8 cellular contexts compared by ENCODE assay signal in genomic region chr18:13726228-13726971, GRCh38. TPM values are rescaled to one million over a fixed set of nuclear protein-coding genes. Genes with fewer than 3 reads are reported as not detected.
DNase-seq lines count a peak whose midpoint lies in the region; ATAC-seq and TF ChIP-seq lines count a peak whose summit lies in the region.

A gene with protein sequence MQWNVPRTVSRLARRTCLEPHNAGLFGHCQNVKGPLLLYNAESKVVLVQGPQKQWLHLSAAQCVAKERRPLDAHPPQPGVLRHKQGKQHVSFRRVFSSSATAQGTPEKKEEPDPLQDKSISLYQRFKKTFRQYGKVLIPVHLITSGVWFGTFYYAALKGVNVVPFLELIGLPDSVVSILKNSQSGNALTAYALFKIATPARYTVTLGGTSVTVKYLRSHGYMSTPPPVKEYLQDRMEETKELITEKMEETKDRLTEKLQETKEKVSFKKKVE (minus strand): TSS chr18:13726558. CDS start chr18:13682077, 44,481 bp downstream.
TSS of gene RNMT (plus strand) at chr18:13726673. CDS start at chr18:13731518, 4,845 bp downstream.

- H3K27ac Mint-ChIP-seq in naive B cell = peak within 1 kb of the TSS; percentile 86 to 100 (median 100)
- H3K27ac Mint-ChIP-seq in stimulated activated memory B cell treated with anti-CD40 and anti-IgM and Interleukin-4, amounts not matched to agents 10 μg/mL and 1 μg/mL and 100 μg/mL, for 72 hours = peak within 1 kb of the TSS; percentile 97

- TF ChIP-seq CTCF in DOHH2 (IDR thresholded peaks at IDR 0.05; ENCODE audit: low read depth, low read length, poor library complexity, severe bottlenecking) = peak; percentile 28

- peaks cover 0 to 2% of the 10 kb centered on the region in 2 donors for H3K36me3 Mint-ChIP-seq in naive B cell
- H3K36me3 Mint-ChIP-seq in stimulated activated memory B cell treated with anti-CD40 and anti-IgM and Interleukin-4, amounts not matched to agents 10 μg/mL and 1 μg/mL and 100 μg/mL, for 72 hours = peaks cover 2% of the 10 kb centered on the region

- peaks cover 30 to 56% (median 54%) of the 10 kb centered on the region in 3 donors for H3K4me1 Mint-ChIP-seq in naive B cell
- H3K4me1 Mint-ChIP-seq in stimulated activated memory B cell treated with anti-CD40 and anti-IgM and Interleukin-4, amounts not matched to agents 10 μg/mL and 1 μg/mL and 100 μg/mL, for 72 hours = peaks cover 48% of the 10 kb centered on the region

- peaks cover 38% of the 10 kb centered on the region for H3K4me1 ChIP-seq in DOHH2 (ENCODE audit: control insufficient read depth, low read length)
- H3K4me1 ChIP-seq in GM23248 (ENCODE audit: insufficient read depth) = peaks cover 24% of the 10 kb centered on the region

- peak within 1 kb of the TSS; percentile 94 for H3K4me3 ChIP-seq in DOHH2 (ENCODE audit: low read length)
- peak within 1 kb of the TSS; percentile 98 for H3K4me3 ChIP-seq in GM23248

- peak; percentile 93 to 94 for ATAC-seq in naive B cell (ENCODE audit: low read depth in 2 of 2)
- ATAC-seq in stimulated activated memory B cell treated with anti-CD40 and anti-IgM and Interleukin-4, amounts not matched to agents 10 μg/mL and 1 μg/mL and 100 μg/mL, for 72 hours = peak; percentile 98

- peak within 1 kb of the TSS; percentile 72 to 98 (median 96) for H3K4me3 Mint-ChIP-seq in naive B cell
- peak within 1 kb of the TSS; percentile 98 for H3K4me3 Mint-ChIP-seq in stimulated activated memory B cell treated with anti-CD40 and anti-IgM and Interleukin-4, amounts not matched to agents 10 μg/mL and 1 μg/mL and 100 μg/mL, for 72 hours

- in situ Hi-C loops in GM23248 (cut with MboI) = no loop called here

- peaks cover 98% of the 10 kb centered on the region for H3K79me2 ChIP-seq in DOHH2 (ENCODE audit: control insufficient read depth, low read length)
- peaks cover 97% of the 10 kb centered on the region for H3K79me2 ChIP-seq in GM23248 (ENCODE audit: insufficient read depth)

- H3K4me2 ChIP-seq in DOHH2 (ENCODE audit: low read length) (peak within 1 kb of the TSS; percentile 92), GM23248 (ENCODE audit: unreplicated experiment) (peak within 1 kb of the TSS; percentile 98)

- peaks cover 40% of the 10 kb centered on the region for H3K36me3 ChIP-seq in DOHH2 (ENCODE audit: control insufficient read depth, low read length)
- H3K36me3 ChIP-seq in GM23248 (ENCODE audit: low read depth) = no peaks in the 10 kb centered on the region

- H3K9ac ChIP-seq in GM23248 = peak within 1 kb of the TSS; percentile 99

- H3K27ac ChIP-seq in DOHH2 (ENCODE audit: low read depth, low read length) (peak within 1 kb of the TSS; percentile 32), GM23248 (peak within 1 kb of the TSS; percentile 98)

- H3K9me2 ChIP-seq in DOHH2 (replicated peaks; ENCODE audit: control insufficient read depth, low read length) = no peaks in the 10 kb centered on the region
- no peaks in the 10 kb centered on the region for H3K9me2 ChIP-seq in GM23248 (ENCODE audit: insufficient read depth)

- DNase-seq in GM23248 (peak; percentile 100), Kasumi-1 (lab: John Stamatoyannopoulos, UW) (peak; percentile 92 to 96), RPMI7951 (ENCODE audit: low read depth) (peak; percentile 92), fibroblast of gingiva (ENCODE audit: low read depth) (peak; percentile 96), naive B cell (peak; percentile 93)
- DNase-seq in activated T-helper 1 cell treated with anti-CD3 and anti-CD28 coated beads, Interleukin-2, amount 50 U/mL, for 16 hours (ENCODE audit: low read depth in 1 of 2, low spot score in 1 of 2) = peak; percentile 83 to 89

- H3F3A ChIP-seq in DOHH2 (ENCODE audit: control insufficient read depth, insufficient read depth) = no peaks in the 10 kb centered on the region
- 0 out of 2 replicates have a peak, but pooled peaks cover 4% of the 10 kb centered on the region for H3F3A ChIP-seq in GM23248 (ENCODE audit: insufficient read depth)

- H3K27me3 ChIP-seq in DOHH2 (ENCODE audit: control insufficient read depth, low read length) (no peaks in the 10 kb centered on the region), GM23248 (replicated peaks; ENCODE audit: insufficient read depth) (no peaks in the 10 kb centered on the region)

- H2AFZ ChIP-seq in GM23248 = peak within 1 kb of the TSS; percentile 91

- no peaks in the 10 kb centered on the region for H3K9me3 Mint-ChIP-seq in naive B cell
- no peaks in the 10 kb centered on the region for H3K9me3 Mint-ChIP-seq in stimulated activated memory B cell treated with anti-CD40 and anti-IgM and Interleukin-4, amounts not matched to agents 10 μg/mL and 1 μg/mL and 100 μg/mL, for 72 hours

- no peaks in the 10 kb centered on the region for H3K27me3 Mint-ChIP-seq in naive B cell
- H3K27me3 Mint-ChIP-seq in stimulated activated memory B cell treated with anti-CD40 and anti-IgM and Interleukin-4, amounts not matched to agents 10 μg/mL and 1 μg/mL and 100 μg/mL, for 72 hours = no peaks in the 10 kb centered on the region

- WGBS in GM23248 (ENCODE audit: low coverage in 1 of 2, low lambda C conversion rate in 2 of 2, missing lambda C conversion rate in 2 of 2), 2 experiments = 0 to 1% methylated on average over 43 to 76 of the region's 77 CpGs

- H3K9me3 ChIP-seq in DOHH2 (ENCODE audit: control insufficient read depth, insufficient read depth, low read length) (no peaks in the 10 kb centered on the region), GM23248 (ENCODE audit: low read depth) (no peaks in the 10 kb centered on the region)

- H4K20me1 ChIP-seq in DOHH2 (ENCODE audit: control insufficient read depth, insufficient read depth, low read depth, low read length) (peaks cover 10% of the 10 kb centered on the region; the same call in 1 of the 2 replicates), GM23248 (ENCODE audit: insufficient read depth) (no peaks in the 10 kb centered on the region; the same call in 1 of the 2 replicates)

RNA-seq across cellular contexts. Expression of the first gene that starts in this region (rescaled TPM):
- 13.5 and 14.2 TPM in 2 replicates for total RNA-seq in GM23248 (2014; rRNA removed; shearing (Covaris generic))
- polyA plus RNA-seq in GM23248 (2016; fragmentation: Nextera tagmentation; extraction: Ambion mirVana) (24.5 and 24.9 TPM in 2 replicates), naive B cell (ENCODE audit: low read depth in 6 of 6) (10 to 100 TPM; 10.8 to 22.7 (median 17.3) TPM)
- 30.2 and 33.0 TPM in 2 replicates for total RNA-seq in RPMI7951 (2014; rRNA removed; shearing (Covaris generic))

RNA-seq across cellular contexts. Expression of gene RNMT, which starts in this region (rescaled TPM):
- total RNA-seq in GM23248 (2014; rRNA removed; shearing (Covaris generic)) = 15.2 and 18.5 TPM in 2 replicates
- polyA plus RNA-seq in GM23248 (2016; fragmentation: Nextera tagmentation; extraction: Ambion mirVana) (39.4 and 41.8 TPM in 2 replicates), naive B cell (ENCODE audit: low read depth in 6 of 6) (100 to 1,000 TPM in 4 of 6 donors, 10 to 100 TPM in 2; 53.0 to 118 (median 104) TPM)
- 16.5 and 21.0 TPM in 2 replicates for total RNA-seq in RPMI7951 (2014; rRNA removed; shearing (Covaris generic))

Comparison
In these comparisons a context has a peak if more than half of its experiments do, and no peak if none do; other contexts are left out.
1. Peak in every context shown above with its lines: DNase-seq, ATAC-seq, H3K4me3 ChIP-seq and H3K27ac ChIP-seq.